28 cellular contexts compared by ENCODE assay signal in genomic region chr1:156527584-156527983, GRCh38. TPM values are rescaled to one million over a fixed set of nuclear protein-coding genes. Genes with fewer than 3 reads are reported as not detected.
"Had no signal": no experiment of that assay in that cellular context is flagged by ENCODE, and none has a peak within 500 bp of the region (broad histone marks: within the 10 kb centered on the region; RNA-seq: fewer than 3 reads in every experiment).

No MANE protein-coding gene starts in this region.

- H3K4me3 Mint-ChIP-seq: activated CD4-positive, alpha-beta memory T cell treated with anti-CD3 and anti-CD28 coated beads, Interleukin-2, amount 10 ng/mL, durations not matched to agents 7 days and 5 days; activated CD4-positive, alpha-beta T cell treated with anti-CD3 and anti-CD28 coated beads, Interleukin-2, amount 10 ng/mL, durations not matched to agents 7 days and 5 days; activated T-helper 1 cell treated with anti-CD3 and anti-CD28 coated beads, Interleukin-12 subunit alpha, Interleukin-12 subunit beta, Interleukin-2, Interleukin-4 antibody, amounts not matched to agents 30 ng/mL and 10 ng/mL and 1 ng/mL, durations not matched to agents 14 hours and 24 hours and 36 hours; nephron; WTC11 had no signal

- H3K27me3 Mint-ChIP-seq: activated CD4-positive, alpha-beta memory T cell treated with anti-CD3 and anti-CD28 coated beads, Interleukin-2, amount 10 ng/mL, durations not matched to agents 7 days and 5 days; activated CD4-positive, alpha-beta T cell treated with anti-CD3 and anti-CD28 coated beads, Interleukin-2, amount 10 ng/mL, durations not matched to agents 7 days and 5 days; central memory CD8-positive, alpha-beta T cell had no signal

- DNase-seq: activated CD4-positive, alpha-beta memory T cell treated with anti-CD3 and anti-CD28 coated beads, Interleukin-2, amount 10 ng/mL, durations not matched to agents 7 days and 5 days; activated CD4-positive, alpha-beta T cell treated with anti-CD3 and anti-CD28 coated beads for 1 hour; activated CD4-positive, alpha-beta T cell treated with anti-CD3 and anti-CD28 coated beads, Interleukin-2, amount 10 ng/mL, durations not matched to agents 7 days and 5 days; activated gamma-delta T cell; activated naive CD4-positive, alpha-beta T cell treated with anti-CD3 and anti-CD28 coated beads, Interleukin-2, amount 50 U/mL, for 16 hours; dorsolateral prefrontal cortex; effector memory CD4-positive, alpha-beta T cell; erythroblast; kidney; left colon; mammary epithelial cell; posterior cingulate gyrus; stimulated activated CD4-positive, alpha-beta T cell treated with anti-CD3 and anti-CD28 coated beads, Interleukin-12 subunit alpha, Interleukin-12 subunit beta, amount 100 ng/mL, for 4 hours; stimulated activated CD4-positive, alpha-beta T cell treated with anti-CD3 and anti-CD28 coated beads, Interleukin-4, amount 100 ng/mL, for 1 hour; stimulated activated naive CD8-positive, alpha-beta T cell treated with anti-CD3 and anti-CD28 coated beads, Interleukin-15, Interleukin-2, amounts not matched to agents 100 U/mL and 50 U/mL, for 24 hours; T-helper 2 cell; testis; transverse colon had no signal

- H3K27ac Mint-ChIP-seq: activated CD4-positive, alpha-beta memory T cell treated with anti-CD3 and anti-CD28 coated beads, Interleukin-2, amount 10 ng/mL, durations not matched to agents 7 days and 5 days; activated T-helper 1 cell treated with anti-CD3 and anti-CD28 coated beads, Interleukin-12 subunit alpha, Interleukin-12 subunit beta, Interleukin-2, Interleukin-4 antibody, amounts not matched to agents 30 ng/mL and 10 ng/mL and 1 ng/mL, durations not matched to agents 14 hours and 24 hours and 36 hours; nephron; WTC11 had no signal

- ATAC-seq: gastrocnemius medialis; left colon; sciatic nerve; stimulated activated naive CD8-positive, alpha-beta T cell treated with anti-CD3 and anti-CD28 coated beads, Interleukin-15, Interleukin-2, amounts not matched to agents 100 U/mL and 50 U/mL, for 24 hours; WTC11 had no signal

- H3K9me3 Mint-ChIP-seq: activated CD4-positive, alpha-beta memory T cell treated with anti-CD3 and anti-CD28 coated beads, Interleukin-2, amount 10 ng/mL, durations not matched to agents 7 days and 5 days; activated CD4-positive, alpha-beta T cell treated with anti-CD3 and anti-CD28 coated beads, Interleukin-2, amount 10 ng/mL, durations not matched to agents 7 days and 5 days; activated T-helper 1 cell treated with anti-CD3 and anti-CD28 coated beads, Interleukin-12 subunit alpha, Interleukin-12 subunit beta, Interleukin-2, Interleukin-4 antibody, amounts not matched to agents 30 ng/mL and 10 ng/mL and 1 ng/mL, durations not matched to agents 14 hours and 24 hours and 36 hours; central memory CD8-positive, alpha-beta T cell; nephron; WTC11 had no signal

RNA-seq across cellular contexts. Expression of gene TTC24, which starts 51.9 kb away (rescaled TPM):
- total RNA-seq: breast epithelium, hepatocyte, mammary epithelial cell, osteoblast, renal cortical epithelial cell, sciatic nerve, testis, transverse colon had no signal
